ENCODE assay signal across 1 cellular context in the genomic region with DNA sequence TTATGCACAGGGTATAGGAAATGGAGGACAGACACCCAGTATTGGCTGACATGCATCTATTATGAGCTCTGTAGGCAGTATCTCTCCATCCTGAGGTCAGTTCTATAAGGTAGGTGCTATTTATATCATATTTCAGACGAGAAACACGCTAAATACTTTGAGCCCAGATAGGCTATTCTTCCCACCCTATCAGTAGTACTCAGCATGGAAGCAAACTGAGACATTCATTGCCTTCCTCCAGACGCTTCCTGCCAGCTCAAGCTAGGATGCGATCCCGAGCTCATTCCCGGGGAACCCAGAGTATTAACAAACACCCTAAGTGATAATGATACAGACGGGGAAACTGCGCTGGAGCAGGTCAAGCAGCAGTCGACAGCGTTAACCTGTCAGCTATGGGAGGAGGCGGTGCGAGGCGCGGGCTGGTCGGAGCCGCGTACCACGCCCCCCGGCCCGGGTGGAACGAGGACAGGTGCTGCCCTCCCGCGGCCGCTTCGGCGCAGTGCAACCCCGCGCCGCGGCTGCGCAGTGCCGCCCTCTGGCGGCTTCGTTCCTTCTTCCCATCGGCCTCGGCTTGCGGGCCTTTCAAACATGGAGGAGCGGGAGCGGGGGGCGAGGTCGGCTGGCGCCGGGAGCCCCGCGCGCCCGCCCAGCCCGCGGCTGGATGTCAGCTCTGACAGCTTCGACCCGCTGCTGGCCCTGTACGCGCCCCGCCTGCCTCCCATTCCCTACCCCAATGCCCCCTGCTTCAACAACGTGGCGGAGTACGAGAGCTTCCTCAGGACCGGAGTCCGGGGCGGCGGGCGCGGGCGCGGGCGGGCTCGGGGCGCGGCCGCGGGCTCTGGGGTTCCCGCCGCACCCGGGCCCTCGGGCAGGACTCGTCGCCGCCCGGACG.
TF ChIP-seq lines count a peak whose summit lies in the region.

A gene (plus strand): TSS at position 550 of the 892 bp plus-strand sequence. CDS start 39 bp downstream, at position 589.

TF ChIP-seq in HepG2, 621 proteins besides CTCF, POLR2A, EP300 and RAD21 (continued from another document and continues in another):
- TF ChIP-seq, protein P1, sequence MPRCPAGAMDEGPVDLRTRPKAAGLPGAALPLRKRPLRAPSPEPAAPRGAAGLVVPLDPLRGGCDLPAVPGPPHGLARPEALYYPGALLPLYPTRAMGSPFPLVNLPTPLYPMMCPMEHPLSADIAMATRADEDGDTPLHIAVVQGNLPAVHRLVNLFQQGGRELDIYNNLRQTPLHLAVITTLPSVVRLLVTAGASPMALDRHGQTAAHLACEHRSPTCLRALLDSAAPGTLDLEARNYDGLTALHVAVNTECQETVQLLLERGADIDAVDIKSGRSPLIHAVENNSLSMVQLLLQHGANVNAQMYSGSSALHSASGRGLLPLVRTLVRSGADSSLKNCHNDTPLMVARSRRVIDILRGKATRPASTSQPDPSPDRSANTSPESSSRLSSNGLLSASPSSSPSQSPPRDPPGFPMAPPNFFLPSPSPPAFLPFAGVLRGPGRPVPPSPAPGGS (CRISPR knock-in tag; IDR thresholded peaks at IDR 0.05), result no peak
- 0 out of 2 replicates have a peak, but pooled peaks have one; percentile 37 for TF ChIP-seq MEIS2 (CRISPR knock-in tag; IDR thresholded peaks at IDR 0.05)
- TF ChIP-seq NR2F1 (CRISPR knock-in tag; IDR thresholded peaks at IDR 0.05), result no peak
- peak; percentile 70; the same call in 1 of the 2 replicates for TF ChIP-seq ARNT2 (CRISPR knock-in tag; IDR thresholded peaks at IDR 0.05; ENCODE audit: low read depth)
- peak; percentile 70; the same call in 1 of the 2 replicates for TF ChIP-seq ZNF501 (CRISPR knock-in tag; IDR thresholded peaks at IDR 0.05)
- TF ChIP-seq, protein P2, sequence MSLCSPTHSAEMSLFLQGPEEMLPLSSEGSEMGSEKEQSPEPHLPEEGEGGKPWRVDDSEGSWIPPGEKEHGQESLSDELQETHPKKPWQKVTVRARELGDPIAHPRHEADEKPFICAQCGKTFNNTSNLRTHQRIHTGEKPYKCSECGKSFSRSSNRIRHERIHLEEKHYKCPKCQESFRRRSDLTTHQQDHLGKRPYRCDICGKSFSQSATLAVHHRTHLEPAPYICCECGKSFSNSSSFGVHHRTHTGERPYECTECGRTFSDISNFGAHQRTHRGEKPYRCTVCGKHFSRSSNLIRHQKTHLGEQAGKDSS (CRISPR knock-in tag; IDR thresholded peaks at IDR 0.05; ENCODE audit: borderline replicate concordance, low read depth), result no peak; the same call in 1 of the 2 replicates
- no peak for TF ChIP-seq CAMTA2 (CRISPR knock-in tag; IDR thresholded peaks at IDR 0.05; ENCODE audit: borderline replicate concordance)
- TF ChIP-seq, protein P3, sequence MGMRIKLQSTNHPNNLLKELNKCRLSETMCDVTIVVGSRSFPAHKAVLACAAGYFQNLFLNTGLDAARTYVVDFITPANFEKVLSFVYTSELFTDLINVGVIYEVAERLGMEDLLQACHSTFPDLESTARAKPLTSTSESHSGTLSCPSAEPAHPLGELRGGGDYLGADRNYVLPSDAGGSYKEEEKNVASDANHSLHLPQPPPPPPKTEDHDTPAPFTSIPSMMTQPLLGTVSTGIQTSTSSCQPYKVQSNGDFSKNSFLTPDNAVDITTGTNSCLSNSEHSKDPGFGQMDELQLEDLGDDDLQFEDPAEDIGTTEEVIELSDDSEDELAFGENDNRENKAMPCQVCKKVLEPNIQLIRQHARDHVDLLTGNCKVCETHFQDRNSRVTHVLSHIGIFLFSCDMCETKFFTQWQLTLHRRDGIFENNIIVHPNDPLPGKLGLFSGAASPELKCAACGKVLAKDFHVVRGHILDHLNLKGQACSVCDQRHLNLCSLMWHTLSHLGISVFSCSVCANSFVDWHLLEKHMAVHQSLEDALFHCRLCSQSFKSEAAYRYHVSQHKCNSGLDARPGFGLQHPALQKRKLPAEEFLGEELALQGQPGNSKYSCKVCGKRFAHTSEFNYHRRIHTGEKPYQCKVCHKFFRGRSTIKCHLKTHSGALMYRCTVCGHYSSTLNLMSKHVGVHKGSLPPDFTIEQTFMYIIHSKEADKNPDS (CRISPR knock-in tag; IDR thresholded peaks at IDR 0.05), result no peak
- peak; percentile 66 for TF ChIP-seq TGIF2 (CRISPR knock-in tag; IDR thresholded peaks at IDR 0.05)
- TF ChIP-seq ARNT (IDR thresholded peaks at IDR 0.05), result no peak
- TF ChIP-seq, protein P4, sequence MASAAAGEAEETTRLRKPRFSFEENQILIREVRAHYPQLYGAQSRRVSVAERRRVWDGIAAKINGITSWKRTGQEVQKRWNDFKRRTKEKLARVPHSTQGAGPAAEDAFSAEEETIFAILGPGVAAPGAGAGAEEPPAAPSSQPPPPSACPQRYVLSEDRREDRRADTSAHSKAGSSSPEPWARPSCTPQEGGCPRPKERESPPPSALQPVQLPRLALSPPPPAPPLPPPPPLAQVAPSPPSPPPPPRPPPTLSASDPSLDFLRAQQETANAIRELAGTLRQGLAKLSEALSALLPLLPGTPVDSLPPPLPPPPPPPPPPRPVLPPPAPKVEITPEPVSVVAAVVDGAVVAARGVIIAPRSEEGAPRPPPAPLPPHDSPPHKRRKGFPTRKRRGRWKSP (CRISPR knock-in tag; IDR thresholded peaks at IDR 0.05), result no peak
- TF ChIP-seq, protein P5, sequence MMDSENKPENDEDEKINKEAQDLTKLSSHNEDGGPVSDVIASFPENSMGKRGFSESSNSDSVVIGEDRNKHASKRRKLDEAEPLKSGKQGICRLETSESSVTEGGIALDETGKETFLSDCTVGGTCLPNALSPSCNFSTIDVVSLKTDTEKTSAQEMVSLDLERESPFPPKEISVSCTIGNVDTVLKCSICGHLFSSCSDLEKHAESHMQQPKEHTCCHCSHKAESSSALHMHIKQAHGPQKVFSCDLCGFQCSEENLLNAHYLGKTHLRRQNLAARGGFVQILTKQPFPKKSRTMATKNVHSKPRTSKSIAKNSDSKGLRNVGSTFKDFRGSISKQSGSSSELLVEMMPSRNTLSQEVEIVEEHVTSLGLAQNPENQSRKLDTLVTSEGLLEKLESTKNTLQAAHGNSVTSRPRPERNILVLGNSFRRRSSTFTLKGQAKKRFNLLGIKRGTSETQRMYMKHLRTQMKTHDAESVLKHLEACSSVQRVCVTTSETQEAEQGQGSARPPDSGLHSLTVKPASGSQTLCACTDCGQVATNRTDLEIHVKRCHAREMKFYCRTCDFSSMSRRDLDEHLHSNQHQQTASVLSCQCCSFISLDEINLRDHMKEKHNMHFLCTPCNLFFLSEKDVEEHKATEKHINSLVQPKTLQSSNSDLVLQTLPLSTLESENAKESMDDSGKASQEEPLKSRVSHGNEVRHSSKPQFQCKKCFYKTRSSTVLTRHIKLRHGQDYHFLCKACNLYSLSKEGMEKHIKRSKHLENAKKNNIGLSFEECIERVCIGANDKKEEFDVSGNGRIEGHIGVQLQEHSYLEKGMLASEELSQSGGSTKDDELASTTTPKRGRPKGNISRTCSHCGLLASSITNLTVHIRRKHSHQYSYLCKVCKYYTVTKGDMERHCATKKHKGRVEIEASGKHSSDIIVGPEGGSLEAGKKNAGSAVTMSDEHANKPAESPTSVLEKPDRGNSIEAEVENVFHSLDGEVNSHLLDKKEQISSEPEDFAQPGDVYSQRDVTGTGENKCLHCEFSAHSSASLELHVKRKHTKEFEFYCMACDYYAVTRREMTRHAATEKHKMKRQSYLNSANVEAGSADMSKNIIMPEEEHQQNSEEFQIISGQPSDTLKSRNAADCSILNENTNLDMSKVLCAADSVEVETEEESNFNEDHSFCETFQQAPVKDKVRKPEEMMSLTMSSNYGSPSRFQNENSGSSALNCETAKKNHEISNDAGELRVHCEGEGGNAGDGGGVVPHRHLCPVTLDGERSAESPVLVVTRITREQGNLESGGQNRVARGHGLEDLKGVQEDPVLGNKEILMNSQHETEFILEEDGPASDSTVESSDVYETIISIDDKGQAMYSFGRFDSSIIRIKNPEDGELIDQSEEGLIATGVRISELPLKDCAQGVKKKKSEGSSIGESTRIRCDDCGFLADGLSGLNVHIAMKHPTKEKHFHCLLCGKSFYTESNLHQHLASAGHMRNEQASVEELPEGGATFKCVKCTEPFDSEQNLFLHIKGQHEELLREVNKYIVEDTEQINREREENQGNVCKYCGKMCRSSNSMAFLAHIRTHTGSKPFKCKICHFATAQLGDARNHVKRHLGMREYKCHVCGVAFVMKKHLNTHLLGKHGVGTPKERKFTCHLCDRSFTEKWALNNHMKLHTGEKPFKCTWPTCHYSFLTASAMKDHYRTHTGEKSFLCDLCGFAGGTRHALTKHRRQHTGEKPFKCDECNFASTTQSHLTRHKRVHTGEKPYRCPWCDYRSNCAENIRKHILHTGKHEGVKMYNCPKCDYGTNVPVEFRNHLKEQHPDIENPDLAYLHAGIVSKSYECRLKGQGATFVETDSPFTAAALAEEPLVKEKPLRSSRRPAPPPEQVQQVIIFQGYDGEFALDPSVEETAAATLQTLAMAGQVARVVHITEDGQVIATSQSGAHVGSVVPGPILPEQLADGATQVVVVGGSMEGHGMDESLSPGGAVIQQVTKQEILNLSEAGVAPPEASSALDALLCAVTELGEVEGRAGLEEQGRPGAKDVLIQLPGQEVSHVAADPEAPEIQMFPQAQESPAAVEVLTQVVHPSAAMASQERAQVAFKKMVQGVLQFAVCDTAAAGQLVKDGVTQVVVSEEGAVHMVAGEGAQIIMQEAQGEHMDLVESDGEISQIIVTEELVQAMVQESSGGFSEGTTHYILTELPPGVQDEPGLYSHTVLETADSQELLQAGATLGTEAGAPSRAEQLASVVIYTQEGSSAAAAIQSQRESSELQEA (CRISPR knock-in tag; IDR thresholded peaks at IDR 0.05; ENCODE audit: not compliant biosample characterization), result no peak
- TF ChIP-seq ZNF619 (CRISPR knock-in tag; IDR thresholded peaks at IDR 0.05), result no peak
- TF ChIP-seq, protein P6, sequence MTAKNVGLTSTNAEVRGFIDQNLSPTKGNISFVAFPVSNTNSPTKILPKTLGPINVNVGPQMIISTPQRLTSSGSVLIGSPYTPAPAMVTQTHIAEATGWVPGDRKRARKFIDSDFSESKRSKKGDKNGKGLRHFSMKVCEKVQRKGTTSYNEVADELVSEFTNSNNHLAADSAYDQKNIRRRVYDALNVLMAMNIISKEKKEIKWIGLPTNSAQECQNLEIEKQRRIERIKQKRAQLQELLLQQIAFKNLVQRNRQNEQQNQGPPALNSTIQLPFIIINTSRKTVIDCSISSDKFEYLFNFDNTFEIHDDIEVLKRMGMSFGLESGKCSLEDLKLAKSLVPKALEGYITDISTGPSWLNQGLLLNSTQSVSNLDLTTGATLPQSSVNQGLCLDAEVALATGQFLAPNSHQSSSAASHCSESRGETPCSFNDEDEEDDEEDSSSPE (CRISPR knock-in tag; IDR thresholded peaks at IDR 0.05), result peak; percentile 63
- TF ChIP-seq, protein P7, sequence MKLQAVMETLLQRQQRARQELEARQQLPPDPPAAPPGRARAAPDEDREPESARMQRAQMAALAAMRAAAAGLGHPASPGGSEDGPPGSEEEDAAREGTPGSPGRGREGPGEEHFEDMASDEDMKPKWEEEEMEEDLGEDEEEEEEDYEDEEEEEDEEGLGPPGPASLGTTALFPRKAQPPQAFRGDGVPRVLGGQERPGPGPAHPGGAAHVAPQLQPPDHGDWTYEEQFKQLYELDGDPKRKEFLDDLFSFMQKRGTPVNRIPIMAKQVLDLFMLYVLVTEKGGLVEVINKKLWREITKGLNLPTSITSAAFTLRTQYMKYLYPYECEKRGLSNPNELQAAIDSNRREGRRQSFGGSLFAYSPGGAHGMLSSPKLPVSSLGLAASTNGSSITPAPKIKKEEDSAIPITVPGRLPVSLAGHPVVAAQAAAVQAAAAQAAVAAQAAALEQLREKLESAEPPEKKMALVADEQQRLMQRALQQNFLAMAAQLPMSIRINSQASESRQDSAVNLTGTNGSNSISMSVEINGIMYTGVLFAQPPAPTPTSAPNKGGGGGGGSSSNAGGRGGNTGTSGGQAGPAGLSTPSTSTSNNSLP (IDR thresholded peaks at IDR 0.05; ENCODE audit: low read depth, low read length), result 0 out of 2 replicates have a peak, but pooled peaks have one; percentile 42
- TF ChIP-seq ISX (CRISPR knock-in tag; conservative IDR thresholded peaks at IDR 0.05), result 0 out of 2 replicates have a peak, but pooled peaks have one; percentile 29
- no peak for TF ChIP-seq NCOA5 (CRISPR knock-in tag; IDR thresholded peaks at IDR 0.05)
- TF ChIP-seq, protein P8, sequence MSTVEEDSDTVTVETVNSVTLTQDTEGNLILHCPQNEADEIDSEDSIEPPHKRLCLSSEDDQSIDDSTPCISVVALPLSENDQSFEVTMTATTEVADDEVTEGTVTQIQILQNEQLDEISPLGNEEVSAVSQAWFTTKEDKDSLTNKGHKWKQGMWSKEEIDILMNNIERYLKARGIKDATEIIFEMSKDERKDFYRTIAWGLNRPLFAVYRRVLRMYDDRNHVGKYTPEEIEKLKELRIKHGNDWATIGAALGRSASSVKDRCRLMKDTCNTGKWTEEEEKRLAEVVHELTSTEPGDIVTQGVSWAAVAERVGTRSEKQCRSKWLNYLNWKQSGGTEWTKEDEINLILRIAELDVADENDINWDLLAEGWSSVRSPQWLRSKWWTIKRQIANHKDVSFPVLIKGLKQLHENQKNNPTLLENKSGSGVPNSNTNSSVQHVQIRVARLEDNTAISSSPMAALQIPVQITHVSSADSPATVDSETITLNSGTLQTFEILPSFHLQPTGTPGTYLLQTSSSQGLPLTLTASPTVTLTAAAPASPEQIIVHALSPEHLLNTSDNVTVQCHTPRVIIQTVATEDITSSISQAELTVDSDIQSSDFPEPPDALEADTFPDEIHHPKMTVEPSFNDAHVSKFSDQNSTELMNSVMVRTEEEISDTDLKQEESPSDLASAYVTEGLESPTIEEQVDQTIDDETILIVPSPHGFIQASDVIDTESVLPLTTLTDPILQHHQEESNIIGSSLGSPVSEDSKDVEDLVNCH (CRISPR knock-in tag; IDR thresholded peaks at IDR 0.05), result no peak
- TF ChIP-seq ISL2 (CRISPR knock-in tag; IDR thresholded peaks at IDR 0.05), result peak; percentile 66; the same call in 1 of the 2 replicates
- no peak for TF ChIP-seq ZNF12 (CRISPR knock-in tag; IDR thresholded peaks at IDR 0.05)
- TF ChIP-seq, protein P9, sequence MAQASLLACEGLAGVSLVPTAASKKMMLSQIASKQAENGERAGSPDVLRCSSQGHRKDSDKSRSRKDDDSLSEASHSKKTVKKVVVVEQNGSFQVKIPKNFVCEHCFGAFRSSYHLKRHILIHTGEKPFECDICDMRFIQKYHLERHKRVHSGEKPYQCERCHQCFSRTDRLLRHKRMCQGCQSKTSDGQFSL (CRISPR knock-in tag; IDR thresholded peaks at IDR 0.05), result no peak
- peak; percentile 41; the same call in 1 of the 2 replicates for TF ChIP-seq BRCA1 (CRISPR knock-in tag; IDR thresholded peaks at IDR 0.05)
- no peak for TF ChIP-seq NFE2L2 (IDR thresholded peaks at IDR 0.05; ENCODE audit: low read length)
- no peak for TF ChIP-seq RORA (CRISPR knock-in tag; IDR thresholded peaks at IDR 0.05)
- TF ChIP-seq ZNF230 (CRISPR knock-in tag; IDR thresholded peaks at IDR 0.05), result no peak
- TF ChIP-seq, protein P10, sequence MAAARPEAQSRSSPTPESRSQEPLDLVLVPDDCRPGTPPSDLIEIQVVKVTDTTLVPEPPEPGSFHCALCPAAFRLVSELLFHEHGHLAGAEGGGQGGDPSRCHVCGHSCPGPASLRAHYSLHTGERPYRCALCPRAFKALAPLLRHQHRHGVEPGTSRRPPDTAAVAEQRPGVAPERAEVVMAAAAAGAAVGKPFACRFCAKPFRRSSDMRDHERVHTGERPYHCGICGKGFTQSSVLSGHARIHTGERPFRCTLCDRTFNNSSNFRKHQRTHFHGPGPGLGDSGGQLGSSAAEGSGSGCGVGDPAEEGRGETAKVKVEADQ (CRISPR knock-in tag; IDR thresholded peaks at IDR 0.05; ENCODE audit: borderline replicate concordance), result 0 out of 2 replicates have a peak, but pooled peaks have one; percentile 69
- no peak for TF ChIP-seq ZNF558 (CRISPR knock-in tag; IDR thresholded peaks at IDR 0.05; ENCODE audit: borderline replicate concordance)
- TF ChIP-seq RFX5 (IDR thresholded peaks at IDR 0.05; ENCODE audit: low read depth, low read length), result 0 out of 2 replicates have a peak, but pooled peaks have one; percentile 21
- TF ChIP-seq SMAD3 (CRISPR knock-in tag; IDR thresholded peaks at IDR 0.05), result 0 out of 2 replicates have a peak, but pooled peaks have one; percentile 42
